In the genomic region with DNA sequence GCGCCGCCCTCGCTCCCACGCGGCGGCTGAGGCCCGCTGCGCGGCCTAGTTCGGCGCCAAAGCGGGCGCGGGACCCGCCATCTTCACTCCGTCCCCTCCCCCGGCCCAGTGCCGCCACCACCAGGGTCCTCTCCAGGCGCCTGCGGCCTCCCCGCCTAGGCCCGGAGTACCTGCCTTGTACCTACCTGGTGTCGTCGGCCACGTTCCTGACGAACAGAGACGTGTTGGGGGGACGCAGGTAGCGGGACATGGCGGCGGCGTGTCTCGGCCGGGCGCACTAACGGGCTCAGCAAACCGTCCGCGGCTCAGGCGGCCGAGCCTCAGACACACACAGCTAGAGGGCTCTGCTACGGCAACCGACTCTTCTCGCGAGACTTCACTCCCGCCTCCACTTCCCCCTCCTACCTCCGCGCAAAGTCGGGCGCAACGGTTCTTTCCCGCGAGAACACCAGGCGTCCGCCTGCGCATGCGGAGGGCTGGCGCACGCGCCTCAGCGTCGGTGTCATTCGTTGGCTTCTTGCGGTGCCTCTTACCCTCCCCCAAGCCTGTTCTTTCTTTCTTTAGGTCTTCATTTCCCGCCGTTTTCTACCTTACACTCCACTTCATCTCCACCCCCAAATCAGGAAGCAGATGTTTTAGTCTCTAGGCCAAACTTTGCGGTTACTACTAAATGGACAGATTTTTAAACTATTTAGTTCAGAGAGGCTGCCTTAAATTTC, we compare ENCODE assay signal across 8 cellular contexts. TPM values are rescaled to one million over a fixed set of nuclear protein-coding genes. Genes with fewer than 3 reads are reported as not detected.
A peak's percentile ranks its signal among the peaks of the same experiment; 100 is the strongest.
DNase-seq lines count a peak whose midpoint lies in the region; ATAC-seq and TF ChIP-seq lines count a peak whose summit lies in the region.

SRSF10 (minus strand) TSS at position 322 of the 719 bp plus-strand sequence; CDS start at position 250, 72 bp downstream.

- H3K4me1 ChIP-seq in mucosa of stomach (ENCODE audit: control insufficient read depth, insufficient read depth, low read length) = peaks cover 40% of the 10 kb centered on the region

- peak within 1 kb of the TSS; percentile 97 for H3K4me3 Mint-ChIP-seq in activated T-cell treated with anti-CD3 and anti-CD28 coated beads, Interleukin-2, amount 50 U/mL, for 24 hours

- TF ChIP-seq POLR2A in erythroblast (IDR thresholded peaks at IDR 0.05; ENCODE audit: low read length) = peak; percentile 99

- H3K4me3 ChIP-seq in mucosa of stomach (ENCODE audit: low read length) = peak within 1 kb of the TSS; percentile 57

- peak within 1 kb of the TSS; percentile 99 for H3K27ac Mint-ChIP-seq in activated T-cell treated with anti-CD3 and anti-CD28 coated beads, Interleukin-2, amount 50 U/mL, for 24 hours

- DNase-seq in DMS79 (lab: John Stamatoyannopoulos, UW) (peak; percentile 99), KG1 (lab: John Stamatoyannopoulos, UW) (peak; percentile 91), erythroblast (lab: John Stamatoyannopoulos, UW) (peak; percentile 99 to 100)
- peak; percentile 97 for DNase-seq in activated T-cell treated with anti-CD3 and anti-CD28 coated beads, Interleukin-2, amount 50 U/mL, for 24 hours
- peak; percentile 92 to 95 for DNase-seq in stimulated activated CD8-positive, alpha-beta memory T cell treated with anti-CD3 and anti-CD28 coated beads, Interleukin-7, amount 100 ng/mL, for 1 hour (ENCODE audit: low read depth in 2 of 2)

- peaks cover 38% of the 10 kb centered on the region for H3K4me1 Mint-ChIP-seq in activated T-cell treated with anti-CD3 and anti-CD28 coated beads, Interleukin-2, amount 50 U/mL, for 24 hours (ENCODE audit: low read depth)

- H3K36me3 ChIP-seq in mucosa of stomach (ENCODE audit: control insufficient read depth, insufficient read depth, low read length) = no peaks in the 10 kb centered on the region

- no peaks in the 10 kb centered on the region for H3K9me3 Mint-ChIP-seq in activated T-cell treated with anti-CD3 and anti-CD28 coated beads, Interleukin-2, amount 50 U/mL, for 24 hours

- peak; percentile 87 for ATAC-seq in GM21723 (IDR thresholded peaks at IDR 0.05; ENCODE audit: unreplicated experiment)

- H3K27me3 ChIP-seq in mucosa of stomach (ENCODE audit: control insufficient read depth, insufficient read depth, low read length) = no peaks in the 10 kb centered on the region

- peaks cover 52% of the 10 kb centered on the region for H3K36me3 Mint-ChIP-seq in activated T-cell treated with anti-CD3 and anti-CD28 coated beads, Interleukin-2, amount 50 U/mL, for 24 hours (ENCODE audit: low read depth)

- no peaks in the 10 kb centered on the region for H3K27me3 Mint-ChIP-seq in activated T-cell treated with anti-CD3 and anti-CD28 coated beads, Interleukin-2, amount 50 U/mL, for 24 hours

- no peaks in the 10 kb centered on the region for H3K9me3 ChIP-seq in mucosa of stomach (ENCODE audit: control insufficient read depth, low read length)

- peak within 1 kb of the TSS; percentile 97 for H3K9ac ChIP-seq in mucosa of stomach (ENCODE audit: low read length)

TF ChIP-seq in PFSK-1, 5 proteins besides CTCF, POLR2A, EP300 and RAD21:
- TF ChIP-seq, protein P1, sequence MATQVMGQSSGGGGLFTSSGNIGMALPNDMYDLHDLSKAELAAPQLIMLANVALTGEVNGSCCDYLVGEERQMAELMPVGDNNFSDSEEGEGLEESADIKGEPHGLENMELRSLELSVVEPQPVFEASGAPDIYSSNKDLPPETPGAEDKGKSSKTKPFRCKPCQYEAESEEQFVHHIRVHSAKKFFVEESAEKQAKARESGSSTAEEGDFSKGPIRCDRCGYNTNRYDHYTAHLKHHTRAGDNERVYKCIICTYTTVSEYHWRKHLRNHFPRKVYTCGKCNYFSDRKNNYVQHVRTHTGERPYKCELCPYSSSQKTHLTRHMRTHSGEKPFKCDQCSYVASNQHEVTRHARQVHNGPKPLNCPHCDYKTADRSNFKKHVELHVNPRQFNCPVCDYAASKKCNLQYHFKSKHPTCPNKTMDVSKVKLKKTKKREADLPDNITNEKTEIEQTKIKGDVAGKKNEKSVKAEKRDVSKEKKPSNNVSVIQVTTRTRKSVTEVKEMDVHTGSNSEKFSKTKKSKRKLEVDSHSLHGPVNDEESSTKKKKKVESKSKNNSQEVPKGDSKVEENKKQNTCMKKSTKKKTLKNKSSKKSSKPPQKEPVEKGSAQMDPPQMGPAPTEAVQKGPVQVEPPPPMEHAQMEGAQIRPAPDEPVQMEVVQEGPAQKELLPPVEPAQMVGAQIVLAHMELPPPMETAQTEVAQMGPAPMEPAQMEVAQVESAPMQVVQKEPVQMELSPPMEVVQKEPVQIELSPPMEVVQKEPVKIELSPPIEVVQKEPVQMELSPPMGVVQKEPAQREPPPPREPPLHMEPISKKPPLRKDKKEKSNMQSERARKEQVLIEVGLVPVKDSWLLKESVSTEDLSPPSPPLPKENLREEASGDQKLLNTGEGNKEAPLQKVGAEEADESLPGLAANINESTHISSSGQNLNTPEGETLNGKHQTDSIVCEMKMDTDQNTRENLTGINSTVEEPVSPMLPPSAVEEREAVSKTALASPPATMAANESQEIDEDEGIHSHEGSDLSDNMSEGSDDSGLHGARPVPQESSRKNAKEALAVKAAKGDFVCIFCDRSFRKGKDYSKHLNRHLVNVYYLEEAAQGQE (IDR thresholded peaks at IDR 0.05; ENCODE audit: insufficient read depth in 1 of 2, low read depth in 2 of 2, low read length in 2 of 2) = no peak
- TF ChIP-seq POLR2AphosphoS5 (IDR thresholded peaks at IDR 0.05; ENCODE audit: low read depth, low read length) (peak; percentile 96), FOXP2 (optimal IDR thresholded peaks at IDR 0.05; ENCODE audit: borderline replicate concordance, extremely low read depth, extremely low read length, insufficient read depth) (peak; percentile 67), TAF1 (IDR thresholded peaks at IDR 0.05; ENCODE audit: borderline replicate concordance, insufficient read depth, low read length) (peak; percentile 77; the same call in 1 of the 2 replicates), SIN3A (IDR thresholded peaks at IDR 0.05; ENCODE audit: borderline replicate concordance, insufficient read depth, low read length) (peak; percentile 67; the same call in 1 of the 2 replicates)
TF ChIP-seq in PFSK-1: peak in this region for 4.

RNA-seq across cellular contexts. Expression of gene SRSF10, which starts in this region (rescaled TPM):
- polyA plus RNA-seq in PFSK-1 (2012; ENCODE audit: insufficient read length, low read depth) = 66.5 TPM

Comparison
In these comparisons a context has a peak if more than half of its experiments do, and no peak if none do; other contexts are left out.
1. Peak in every context shown above with its lines: DNase-seq, ATAC-seq and H3K4me3 ChIP-seq.